14 cellular contexts compared by ENCODE assay signal in the genomic region with DNA sequence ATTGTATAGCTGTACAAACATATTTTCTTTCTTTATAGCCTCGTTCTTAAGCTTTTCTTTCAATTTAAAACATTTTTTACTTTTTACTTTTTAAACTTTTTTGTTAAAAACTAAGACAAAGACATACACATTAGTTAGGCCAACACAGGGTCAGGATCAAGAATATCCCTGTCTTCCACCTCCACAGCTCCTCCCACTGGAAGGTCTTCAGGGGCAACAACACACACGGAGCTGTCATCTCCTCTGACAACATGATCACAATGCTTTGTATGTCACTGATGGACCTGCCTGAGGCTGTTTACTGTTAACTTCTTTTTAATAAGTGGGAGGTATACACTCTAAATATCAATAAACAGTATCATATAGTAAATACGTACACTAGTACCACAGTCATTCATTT.
DNase-seq lines count a peak whose midpoint lies in the region; ATAC-seq and TF ChIP-seq lines count a peak whose summit lies in the region.
"Had no signal": no experiment of that assay in that cellular context is flagged by ENCODE, and none has a peak within 500 bp of the region (broad histone marks: within the 10 kb centered on the region; RNA-seq: fewer than 3 reads in every experiment).

No MANE protein-coding gene starts in this region.

- H3K4me1 ChIP-seq in endodermal cell (ENCODE audit: control insufficient read depth, insufficient read depth, low read length), result no peaks in the 10 kb centered on the region
- H3K4me1 ChIP-seq: BLaER1 treated with 17β-estradiol and CSF1 and Interleukin-3, amounts not matched to agents 10 nM and 100 nM had no signal

- H3K27me3 Mint-ChIP-seq in endodermal cell (ENCODE audit: insufficient read depth), result no peaks in the 10 kb centered on the region
- no peaks in the 10 kb centered on the region for H3K27me3 Mint-ChIP-seq in mesothelial cell of epicardium (ENCODE audit: low read depth)
- no peaks in the 10 kb centered on the region for H3K27me3 Mint-ChIP-seq in activated CD4-positive, alpha-beta T cell treated with anti-CD3 and anti-CD28 coated beads, Interleukin-2, amount 10 ng/mL, durations not matched to agents 24 days and 14 days
- H3K27me3 Mint-ChIP-seq: CD4-positive, alpha-beta T cell had no signal

- no peaks in the 10 kb centered on the region for H3K36me3 ChIP-seq in endodermal cell (ENCODE audit: control insufficient read depth, insufficient read depth, low read length)
- H3K36me3 ChIP-seq: BLaER1 treated with 17β-estradiol and CSF1 and Interleukin-3, amounts not matched to agents 10 nM and 100 nM had no signal

- no peak overlapping the region for H3K9ac ChIP-seq in endodermal cell (ENCODE audit: extremely low read depth, low read length, poor library complexity, severe bottlenecking)
- H3K9ac ChIP-seq: BLaER1 treated with 17β-estradiol and CSF1 and Interleukin-3, amounts not matched to agents 10 nM and 100 nM had no signal

- no peak overlapping the region for H3K4me3 ChIP-seq in LNCaP clone FGC (ENCODE audit: low read depth, low read length)
- H3K4me3 ChIP-seq in endodermal cell (ENCODE audit: low read length), result no peak overlapping the region
- H3K4me3 ChIP-seq: BLaER1 treated with 17β-estradiol and CSF1 and Interleukin-3, amounts not matched to agents 10 nM and 100 nM; GM12878 had no signal

- 78 to 100% methylated on average over 1 to 2 of the region's 3 CpGs for WGBS in endodermal cell (ENCODE audit: insufficient coverage in 1 of 2, insufficient read length in 1 of 2), 2 experiments

- TF ChIP-seq CTCF in 22Rv1 (IDR thresholded peaks at IDR 0.05) (peak; percentile 43), LNCaP clone FGC (IDR thresholded peaks at IDR 0.05; ENCODE audit: control insufficient read depth, extremely low read depth, insufficient read depth) (peak; percentile 25), endodermal cell (conservative IDR thresholded peaks at IDR 0.05) (peak; percentile 64), mesothelial cell of epicardium (IDR thresholded peaks at IDR 0.05; ENCODE audit: unreplicated experiment) (no peak)

- H3K9me3 ChIP-seq in endodermal cell (ENCODE audit: control insufficient read depth, low read length), result no peaks in the 10 kb centered on the region
- H3K9me3 ChIP-seq: BLaER1 treated with 17β-estradiol and CSF1 and Interleukin-3, amounts not matched to agents 10 nM and 100 nM had no signal

- DNase-seq in LNCaP clone FGC (ENCODE audit: low read depth) (no peak), endodermal cell (no peak), mesothelial cell of epicardium (ENCODE audit: low spot score in 2 of 2, unreplicated experiment in 2 of 2) (no peak)
- DNase-seq in activated CD4-positive, alpha-beta T cell treated with anti-CD3 and anti-CD28 coated beads, Interleukin-2, amount 50 U/mL, for 1 hour, result no peak
- no peak for DNase-seq in activated CD4-positive, alpha-beta T cell treated with anti-CD3 and anti-CD28 coated beads, Interleukin-2, amount 10 ng/mL, durations not matched to agents 24 days and 14 days
- DNase-seq: ACHN; CD4-positive, alpha-beta T cell; DMS79; H7 had no signal

- no peak for ATAC-seq in HG03457 (IDR thresholded peaks at IDR 0.05; ENCODE audit: unreplicated experiment)
- ATAC-seq: GM12878, HepG2 had no signal

- H3K4me1 Mint-ChIP-seq in endodermal cell, result peaks cover 11% of the 10 kb centered on the region
- peaks cover 31% of the 10 kb centered on the region for H3K4me1 Mint-ChIP-seq in mesothelial cell of epicardium
- no peaks in the 10 kb centered on the region for H3K4me1 Mint-ChIP-seq in activated CD4-positive, alpha-beta T cell treated with anti-CD3 and anti-CD28 coated beads, Interleukin-2, amount 10 ng/mL, durations not matched to agents 24 days and 14 days

- intact Hi-C loops in activated CD4-positive, alpha-beta T cell treated with anti-CD3 and anti-CD28 coated beads, Interleukin-2, amount 10 ng/mL, durations not matched to agents 24 days and 14 days (cut with micrococcal nuclease), result no loop called here

- H3K27ac ChIP-seq in 22Rv1 (peak overlapping the region; percentile 46), endodermal cell (ENCODE audit: low read depth, low read length) (no peak overlapping the region)
- H3K27ac ChIP-seq: BLaER1 treated with 17β-estradiol and CSF1 and Interleukin-3, amounts not matched to agents 10 nM and 100 nM had no signal

- H3K9me3 Mint-ChIP-seq in endodermal cell (peaks cover 8% of the 10 kb centered on the region), mesothelial cell of epicardium (peaks cover 5% of the 10 kb centered on the region)
- H3K9me3 Mint-ChIP-seq in activated CD4-positive, alpha-beta T cell treated with anti-CD3 and anti-CD28 coated beads, Interleukin-2, amount 10 ng/mL, durations not matched to agents 24 days and 14 days, result no peaks in the 10 kb centered on the region

- no peaks in the 10 kb centered on the region for H3K27me3 ChIP-seq in endodermal cell (ENCODE audit: control insufficient read depth, insufficient read depth, low read length, poor library complexity, severe bottlenecking)
- H3K27me3 ChIP-seq: BLaER1 treated with 17β-estradiol and CSF1 and Interleukin-3, amounts not matched to agents 10 nM and 100 nM had no signal

- H3K27ac Mint-ChIP-seq in endodermal cell (no peak overlapping the region), mesothelial cell of epicardium (peak overlapping the region; percentile 30)
- H3K27ac Mint-ChIP-seq in activated CD4-positive, alpha-beta T cell treated with anti-CD3 and anti-CD28 coated beads, Interleukin-2, amount 10 ng/mL, durations not matched to agents 24 days and 14 days, result no peak overlapping the region
- H3K27ac Mint-ChIP-seq: CD4-positive, alpha-beta T cell had no signal

- no peak overlapping the region for H3K4me3 Mint-ChIP-seq in endodermal cell
- H3K4me3 Mint-ChIP-seq in mesothelial cell of epicardium, result no peak overlapping the region
- H3K4me3 Mint-ChIP-seq in activated CD4-positive, alpha-beta T cell treated with anti-CD3 and anti-CD28 coated beads, Interleukin-2, amount 10 ng/mL, durations not matched to agents 24 days and 14 days, result no peak overlapping the region
- H3K4me3 Mint-ChIP-seq: CD4-positive, alpha-beta T cell had no signal

- H3K36me3 Mint-ChIP-seq in endodermal cell (ENCODE audit: low read depth) (peaks cover 2% of the 10 kb centered on the region), mesothelial cell of epicardium (peaks cover 4% of the 10 kb centered on the region)
- no peaks in the 10 kb centered on the region for H3K36me3 Mint-ChIP-seq in activated CD4-positive, alpha-beta T cell treated with anti-CD3 and anti-CD28 coated beads, Interleukin-2, amount 10 ng/mL, durations not matched to agents 24 days and 14 days (ENCODE audit: low read depth)
